18 cellular contexts compared by ENCODE assay signal in genomic region chr11:121479355-121479754, GRCh38. TPM values are rescaled to one million over a fixed set of nuclear protein-coding genes. Genes with fewer than 3 reads are reported as not detected.
DNase-seq lines count a peak whose midpoint lies in the region; ATAC-seq and TF ChIP-seq lines count a peak whose summit lies in the region.
"Had no signal": no experiment of that assay in that cellular context is flagged by ENCODE, and none has a peak within 500 bp of the region (broad histone marks: within the 10 kb centered on the region; RNA-seq: fewer than 3 reads in every experiment).

No MANE protein-coding gene starts in this region.

- H3K27me3 Mint-ChIP-seq in activated CD4-positive, alpha-beta T cell treated with anti-CD3 and anti-CD28 coated beads, Interleukin-2, amount 10 ng/mL, durations not matched to agents 7 days and 5 days, result no peaks in the 10 kb centered on the region

- no peak for DNase-seq in activated CD4-positive, alpha-beta T cell treated with anti-CD3 and anti-CD28 coated beads, Interleukin-2, amount 10 ng/mL, durations not matched to agents 7 days and 5 days
- DNase-seq in activated CD4-positive, alpha-beta T cell treated with anti-CD3 and anti-CD28 coated beads for 48 hours, result no peak
- no peak for DNase-seq in PC-9
- DNase-seq in stimulated activated effector memory CD8-positive, alpha-beta T cell treated with anti-CD3 and anti-CD28 coated beads, Interleukin-12 subunit alpha, Interleukin-12 subunit beta, amount 100 ng/mL, for 72 hours (ENCODE audit: low spot score in 2 of 2), result no peak
- no peak for DNase-seq in mucosa of gallbladder (ENCODE audit: low spot score)
- DNase-seq in HT-29 (ENCODE audit: low spot score), result no peak
- DNase-seq in ACHN, result no peak
- DNase-seq: activated naive CD4-positive, alpha-beta T cell treated with anti-CD3 and anti-CD28 coated beads for 36 hours; COR-L47; foreskin keratinocyte; GDM1; kidney; MV-4-11; NCI-H226; stimulated activated CD4-positive, alpha-beta T cell treated with anti-CD3 and anti-CD28 coated beads, Interleukin-1b, Interleukin-23, amount 100 ng/mL, for 48 hours; transverse colon; WERI-Rb-1 had no signal

- H3K4me1 ChIP-seq in PC-9 (replicated peaks; ENCODE audit: insufficient read depth) (peaks cover 47% of the 10 kb centered on the region), iPS-20b (ENCODE audit: insufficient read depth, low read length) (peaks cover 31% of the 10 kb centered on the region)

- peaks cover 82% of the 10 kb centered on the region for H3K4me1 Mint-ChIP-seq in activated CD4-positive, alpha-beta T cell treated with anti-CD3 and anti-CD28 coated beads, Interleukin-2, amount 10 ng/mL, durations not matched to agents 7 days and 5 days
- H3K4me1 Mint-ChIP-seq in stimulated activated effector memory CD8-positive, alpha-beta T cell treated with anti-CD3 and anti-CD28 coated beads, Interleukin-12 subunit alpha, Interleukin-12 subunit beta, amount 100 ng/mL, for 72 hours, result peaks cover 64% of the 10 kb centered on the region

- H3K4me2 ChIP-seq in PC-9, result peak overlapping the region; percentile 73

- H2AFZ ChIP-seq in PC-9, result no peak overlapping the region; the same call in 1 of the 2 replicates

- H3K36me3 ChIP-seq in PC-9 (ENCODE audit: low read depth), result no peaks in the 10 kb centered on the region
- peaks cover 30% of the 10 kb centered on the region for H3K36me3 ChIP-seq in iPS-20b (ENCODE audit: insufficient read depth, low read depth, low read length)
- H3K36me3 ChIP-seq: transverse colon, WERI-Rb-1 had no signal

- no peak for ATAC-seq in stimulated activated effector memory CD8-positive, alpha-beta T cell treated with anti-CD3 and anti-CD28 coated beads, Interleukin-12 subunit alpha, Interleukin-12 subunit beta, amount 100 ng/mL, for 72 hours
- ATAC-seq: foreskin keratinocyte had no signal

- H3K27ac Mint-ChIP-seq in activated CD4-positive, alpha-beta T cell treated with anti-CD3 and anti-CD28 coated beads, Interleukin-2, amount 10 ng/mL, durations not matched to agents 7 days and 5 days, result peak overlapping the region; percentile 51
- H3K27ac Mint-ChIP-seq in stimulated activated effector memory CD8-positive, alpha-beta T cell treated with anti-CD3 and anti-CD28 coated beads, Interleukin-12 subunit alpha, Interleukin-12 subunit beta, amount 100 ng/mL, for 72 hours, result peak overlapping the region; percentile 81
- H3K27ac Mint-ChIP-seq: activated naive CD4-positive, alpha-beta T cell treated with anti-CD3 and anti-CD28 coated beads for 36 hours had no signal

- peaks cover 68% of the 10 kb centered on the region for H3K36me3 Mint-ChIP-seq in activated CD4-positive, alpha-beta T cell treated with anti-CD3 and anti-CD28 coated beads, Interleukin-2, amount 10 ng/mL, durations not matched to agents 7 days and 5 days (ENCODE audit: low read depth)
- peaks cover 30% of the 10 kb centered on the region for H3K36me3 Mint-ChIP-seq in stimulated activated effector memory CD8-positive, alpha-beta T cell treated with anti-CD3 and anti-CD28 coated beads, Interleukin-12 subunit alpha, Interleukin-12 subunit beta, amount 100 ng/mL, for 72 hours

- TF ChIP-seq CTCF in PC-9 (conservative IDR thresholded peaks at IDR 0.05), result no peak

- H4K20me1 ChIP-seq in PC-9 (ENCODE audit: insufficient read depth), result no peaks in the 10 kb centered on the region

- H3K9me3 Mint-ChIP-seq in activated CD4-positive, alpha-beta T cell treated with anti-CD3 and anti-CD28 coated beads, Interleukin-2, amount 10 ng/mL, durations not matched to agents 7 days and 5 days, result no peaks in the 10 kb centered on the region
- no peaks in the 10 kb centered on the region for H3K9me3 Mint-ChIP-seq in stimulated activated effector memory CD8-positive, alpha-beta T cell treated with anti-CD3 and anti-CD28 coated beads, Interleukin-12 subunit alpha, Interleukin-12 subunit beta, amount 100 ng/mL, for 72 hours
- H3K9me3 Mint-ChIP-seq: activated naive CD4-positive, alpha-beta T cell treated with anti-CD3 and anti-CD28 coated beads for 36 hours had no signal

- H3K79me2 ChIP-seq in PC-9 (ENCODE audit: low read depth), result no peaks in the 10 kb centered on the region

- peak overlapping the region; percentile 54; the same call in 1 of the 2 replicates for H3K9ac ChIP-seq in iPS-20b (ENCODE audit: low read depth, low read length)

- H3F3A ChIP-seq in PC-9 (ENCODE audit: insufficient read depth, low read depth), result no peaks in the 10 kb centered on the region

- H3K9me2 ChIP-seq in PC-9 (ENCODE audit: insufficient read depth), result no peaks in the 10 kb centered on the region

- intact Hi-C loops in PC-9 (cut with micrococcal nuclease; ENCODE audit: unreplicated experiment), result no loop called here

- H3K4me3 ChIP-seq in PC-9, result no peak overlapping the region
- H3K4me3 ChIP-seq in iPS-20b (ENCODE audit: low read length), result peak overlapping the region; percentile 49; the same call in 1 of the 2 replicates
- H3K4me3 ChIP-seq: transverse colon had no signal

- no peaks in the 10 kb centered on the region for H3K27me3 ChIP-seq in PC-9 (ENCODE audit: insufficient read depth, low read depth)
- H3K27me3 ChIP-seq in iPS-20b (ENCODE audit: insufficient read depth, low read length), result no peaks in the 10 kb centered on the region
- H3K27me3 ChIP-seq: foreskin keratinocyte, transverse colon had no signal

- no TSS peak for BruUV-seq in PC-9 (replicated peaks; lab: Mats Ljungman, UMichigan)

- CTCF ChIA-PET in activated CD4-positive, alpha-beta T cell treated with anti-CD3 and anti-CD28 coated beads, Interleukin-2, amount 10 ng/mL, durations not matched to agents 7 days and 5 days (lab: Charles Lee), result interaction anchor here (1.0 kb wide), 1 partner anchor 18 kb away, joined by 7 read pairs; no protein-coding TSS in a partner anchor
- CTCF ChIA-PET in PC-9 (lab: Charles Lee), result no interaction called here

- H3K4me3 Mint-ChIP-seq in activated CD4-positive, alpha-beta T cell treated with anti-CD3 and anti-CD28 coated beads, Interleukin-2, amount 10 ng/mL, durations not matched to agents 7 days and 5 days, result no peak overlapping the region
- no peak overlapping the region for H3K4me3 Mint-ChIP-seq in stimulated activated effector memory CD8-positive, alpha-beta T cell treated with anti-CD3 and anti-CD28 coated beads, Interleukin-12 subunit alpha, Interleukin-12 subunit beta, amount 100 ng/mL, for 72 hours
- H3K4me3 Mint-ChIP-seq: activated naive CD4-positive, alpha-beta T cell treated with anti-CD3 and anti-CD28 coated beads for 36 hours had no signal

- POLR2A ChIA-PET in activated CD4-positive, alpha-beta T cell treated with anti-CD3 and anti-CD28 coated beads, Interleukin-2, amount 10 ng/mL, durations not matched to agents 7 days and 5 days (lab: Charles Lee), result no interaction called here
- POLR2A ChIA-PET in PC-9 (lab: Charles Lee; ENCODE audit: unreplicated experiment), result no interaction called here

- in situ Hi-C loops in ACHN (cut with HindIII; ENCODE audit: low pct_ligation_motif_present, low pct_unique_long_range_greater_than_20kb, low sequenced_read_pairs), result no loop called here

- H3K27ac ChIP-seq in PC-9 (0 out of 2 replicates have a peak overlapping the region, but pooled peaks have one; percentile 64), iPS-20b (ENCODE audit: low read length) (peak overlapping the region; percentile 77)
- H3K27ac ChIP-seq: foreskin keratinocyte, transverse colon, WERI-Rb-1 had no signal

- H3K9me3 ChIP-seq in PC-9 (ENCODE audit: insufficient read depth, low read depth) (no peaks in the 10 kb centered on the region), iPS-20b (ENCODE audit: insufficient read depth, low read depth, low read length) (no peaks in the 10 kb centered on the region)
- H3K9me3 ChIP-seq: transverse colon had no signal

RNA-seq across cellular contexts. Expression of gene SORL1, which starts 27.2 kb away (rescaled TPM):
- 100 to 1,000 TPM; 197 to 207 TPM for total RNA-seq in activated CD4-positive, alpha-beta T cell treated with anti-CD3 and anti-CD28 coated beads, Interleukin-2, amount 10 ng/mL, durations not matched to agents 7 days and 5 days
- total RNA-seq in PC-9 (2021) (4.9 and 6.4 TPM in 2 replicates), mucosa of gallbladder (71.3 TPM)
- total RNA-seq in HT-29 (2014; rRNA removed; shearing (Covaris generic)), result 43.6 and 49.8 TPM in 2 replicates
